Comparison of ENCODE assay signal across 14 cellular contexts in the genomic region with DNA sequence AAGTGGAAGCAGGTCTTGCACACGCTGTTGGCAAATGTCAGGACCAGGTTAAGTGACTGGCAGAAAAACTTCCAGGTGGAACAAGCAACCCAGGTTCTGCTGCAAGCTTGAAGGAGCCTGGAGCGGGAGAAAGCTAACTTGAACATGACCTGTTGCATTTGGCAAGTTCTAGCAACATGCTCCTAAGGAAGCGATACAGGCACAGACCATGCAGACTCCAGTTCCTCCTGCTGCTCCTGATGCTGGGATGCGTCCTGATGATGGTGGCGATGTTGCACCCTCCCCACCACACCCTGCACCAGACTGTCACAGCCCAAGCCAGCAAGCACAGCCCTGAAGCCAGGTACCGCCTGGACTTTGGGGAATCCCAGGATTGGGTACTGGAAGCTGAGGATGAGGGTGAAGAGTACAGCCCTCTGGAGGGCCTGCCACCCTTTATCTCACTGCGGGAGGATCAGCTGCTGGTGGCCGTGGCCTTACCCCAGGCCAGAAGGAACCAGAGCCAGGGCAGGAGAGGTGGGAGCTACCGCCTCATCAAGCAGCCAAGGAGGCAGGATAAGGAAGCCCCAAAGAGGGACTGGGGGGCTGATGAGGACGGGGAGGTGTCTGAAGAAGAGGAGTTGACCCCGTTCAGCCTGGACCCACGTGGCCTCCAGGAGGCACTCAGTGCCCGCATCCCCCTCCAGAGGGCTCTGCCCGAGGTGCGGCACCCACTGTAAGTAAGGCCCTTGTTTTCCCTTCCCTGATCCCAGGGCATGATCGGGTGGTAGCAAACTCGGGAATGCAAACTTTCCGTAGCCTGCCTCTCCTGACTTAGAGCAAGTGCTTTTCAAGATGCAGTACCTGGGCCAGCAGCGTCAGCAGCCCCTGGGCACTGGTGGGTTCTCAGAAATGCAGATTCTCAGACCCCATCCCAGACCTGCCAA. TPM values are rescaled to one million over a fixed set of nuclear protein-coding genes. Genes with fewer than 3 reads are reported as not detected.
A peak's percentile ranks its signal among the peaks of the same experiment; 100 is the strongest.
DNase-seq lines count a peak whose midpoint lies in the region; ATAC-seq lines count a peak whose summit lies in the region.
"Had no signal": no experiment of that assay in that cellular context is flagged by ENCODE, and none has a peak within 500 bp of the region (broad histone marks: within the 10 kb centered on the region; RNA-seq: fewer than 3 reads in every experiment).

No MANE protein-coding gene starts in this region.

- ATAC-seq in left ventricle myocardium superior (peak; percentile 6), sciatic nerve (peak; percentile 9), GM21825 (IDR thresholded peaks at IDR 0.05; ENCODE audit: unreplicated experiment) (no peak), GM21423 (IDR thresholded peaks at IDR 0.05; ENCODE audit: unreplicated experiment) (no peak)

- DNase-seq in left ventricle myocardium superior (no peak), cardiac septum (ENCODE audit: low spot score) (no peak), globus pallidus (ENCODE audit: low spot score) (peak; percentile 71), sciatic nerve (ENCODE audit: low spot score) (no peak), NCI-H187 (lab: John Stamatoyannopoulos, UW) (no peak)
- DNase-seq in stimulated activated CD4-positive, alpha-beta T cell treated with anti-CD3 and anti-CD28 coated beads, Interleukin-15, amount 100 ng/mL, for 24 hours = no peak
- DNase-seq: ACHN; Karpas-422; stimulated activated CD4-positive, alpha-beta T cell treated with anti-CD3 and anti-CD28 coated beads, Interleukin-4, amount 100 ng/mL, for 1 hour; stimulated activated naive CD4-positive, alpha-beta T cell treated with Interleukin-2 at 50 U/mL for 16 hours had no signal

- intact Hi-C loops in left ventricle myocardium superior (cut with micrococcal nuclease) (loop anchor here (5.0 to 10.0 kb wide), 2 partner anchors 128 to 360 kb away; no protein-coding TSS in a partner anchor), cardiac septum (cut with DNase I) (loop anchor here (2.0 to 10.0 kb wide), 4 partner anchors 24 to 540 kb away; no protein-coding TSS in a partner anchor), sciatic nerve (cut with DNase I) (loop anchor here (5.0 kb wide), 2 partner anchors 123 to 358 kb away; no protein-coding TSS in a partner anchor)

RNA-seq across cellular contexts. Expression of a gene that starts 0.8 kb away (rescaled TPM):
- total RNA-seq in left ventricle myocardium superior (7.0 TPM), cardiac septum (1.3 TPM), sciatic nerve (54.4 TPM)
- total RNA-seq: activated CD8-positive, alpha-beta memory T cell treated with anti-CD3 and anti-CD28 coated beads for 36 hours; neural crest cell had no signal

Comparison
In these comparisons a context has a peak if more than half of its experiments do, and no peak if none do; other contexts are left out.
1. ATAC-seq: peak in left ventricle myocardium superior (single experiment) and sciatic nerve (single experiment); none in GM21825 (single experiment) and GM21423 (single experiment).